8 cellular contexts compared by ENCODE assay signal in genomic region chr5:76402251-76402879, GRCh38. TPM values are rescaled to one million over a fixed set of nuclear protein-coding genes. Genes with fewer than 3 reads are reported as not detected.
A peak's percentile ranks its signal among the peaks of the same experiment; 100 is the strongest.
DNase-seq lines count a peak whose midpoint lies in the region; ATAC-seq and TF ChIP-seq lines count a peak whose summit lies in the region.

No MANE protein-coding gene starts in this region.

- no peak overlapping the region for H4K91ac ChIP-seq in trophoblast cell (ENCODE audit: low read depth, low read length)

- TF ChIP-seq POLR2A in upper lobe of left lung (IDR thresholded peaks at IDR 0.05), result no peak

- ATAC-seq in HG02759 (IDR thresholded peaks at IDR 0.05; ENCODE audit: unreplicated experiment) (peak; percentile 48), upper lobe of left lung (ENCODE audit: low FRiP score in 2 of 2) (peak; percentile 78 to 80)

- H2BK5ac ChIP-seq in trophoblast cell (ENCODE audit: low read depth, low read length, poor library complexity), result no peak overlapping the region

- H3K9me3 ChIP-seq in trophoblast cell (ENCODE audit: insufficient read depth, low read depth, low read length) (peaks cover 5% of the 10 kb centered on the region), upper lobe of left lung (no peaks in the 10 kb centered on the region)

- H3K4me2 ChIP-seq in trophoblast cell (ENCODE audit: low read length), result peak overlapping the region; percentile 92

- H3K27me3 ChIP-seq in trophoblast cell (ENCODE audit: insufficient read depth, low read length) (no peaks in the 10 kb centered on the region), upper lobe of left lung (no peaks in the 10 kb centered on the region)

- peak overlapping the region; percentile 62 for H2AFZ ChIP-seq in trophoblast cell (ENCODE audit: insufficient read depth, low read length, poor library complexity)

- no peak overlapping the region for H3K14ac ChIP-seq in trophoblast cell (ENCODE audit: low read length)

- H3K18ac ChIP-seq in trophoblast cell (ENCODE audit: low read length), result no peak overlapping the region

- H4K8ac ChIP-seq in trophoblast cell (ENCODE audit: low read depth, low read length), result peak overlapping the region; percentile 21

- no peak overlapping the region for H3K4ac ChIP-seq in trophoblast cell (ENCODE audit: low read depth, low read length)

- H4K12ac ChIP-seq in trophoblast cell (ENCODE audit: low read depth, low read length), result no peak overlapping the region

- H3K4me1 ChIP-seq in trophoblast cell (ENCODE audit: control insufficient read depth in 1 of 2, insufficient read depth in 2 of 2, low read length in 2 of 2), result no peaks in the 10 kb centered on the region
- H3K4me1 ChIP-seq in upper lobe of left lung, result peaks cover 0 to 40% (median 31%) of the 10 kb centered on the region in 4 donors

- H3K27ac ChIP-seq in trophoblast cell (ENCODE audit: low read depth, low read length) (no peak overlapping the region), upper lobe of left lung (peak overlapping the region; percentile 69 to 92 (median 86))

- no peak overlapping the region for H3K9ac ChIP-seq in trophoblast cell (ENCODE audit: low read length)

- no peaks in the 10 kb centered on the region for H3K79me2 ChIP-seq in trophoblast cell (ENCODE audit: control insufficient read depth, insufficient read depth, low read length, poor library complexity)

- DNase-seq in GM13976 (ENCODE audit: low spot score), result peak; percentile 85
- peak; percentile 83 for DNase-seq in NK-92 treated with Interleukin-12 subunit alpha and Interleukin-12 subunit beta, amount 100 ng/mL, for 24 hours (lab: John Stamatoyannopoulos, UW)
- DNase-seq in activated T-cell treated with anti-CD3 and anti-CD28 coated beads for 4 hours, result peak; percentile 51
- no peak for DNase-seq in fibroblast of the aortic adventitia (ENCODE audit: low read depth)
- peak; percentile 46 to 67 for DNase-seq in trophoblast cell
- DNase-seq in upper lobe of left lung, result peak; percentile 25 to 64
- DNase-seq in NCI-H2171 (lab: John Stamatoyannopoulos, UW), result no peak

- peak overlapping the region; percentile 64 for H3K4me3 ChIP-seq in fibroblast of the aortic adventitia (ENCODE audit: low read depth, low read length)
- H3K4me3 ChIP-seq in trophoblast cell (ENCODE audit: low read depth, low read length), result no peak overlapping the region
- H3K4me3 ChIP-seq in upper lobe of left lung, result peak overlapping the region in 3 of 4 donors; percentile 69 to 77 (median 76)

- in situ Hi-C loops in GM13976 (cut with MboI; ENCODE audit: low sequenced_read_pairs, unreplicated experiment), result loop anchor here (10.0 kb wide), 1 partner anchor 142 kb away; no protein-coding TSS in a partner anchor

- no peak overlapping the region for H2BK120ac ChIP-seq in trophoblast cell (ENCODE audit: insufficient read depth, low read length, poor library complexity)

- no CpG with 5 or more reads among the region's 24 CpGs for WGBS in trophoblast cell (ENCODE audit: extremely low coverage, insufficient coverage, insufficient read length)
- 0 to 1% methylated on average over 24 of the region's 24 CpGs for whole genome bisulfite sequencing in upper lobe of left lung, 2 donors

- no peak overlapping the region for H2AK5ac ChIP-seq in trophoblast cell (ENCODE audit: low read length)

- H2BK12ac ChIP-seq in trophoblast cell (ENCODE audit: low read length), result no peak overlapping the region

- no peak for TF ChIP-seq CTCF in GM13976 (IDR thresholded peaks at IDR 0.05; ENCODE audit: borderline replicate concordance, control extremely low read depth, extremely low read depth, insufficient read depth, missing control alignments)
- TF ChIP-seq CTCF in fibroblast of the aortic adventitia (IDR thresholded peaks at IDR 0.05; ENCODE audit: insufficient read depth, low read length), result no peak
- no peak for TF ChIP-seq CTCF in upper lobe of left lung (IDR thresholded peaks at IDR 0.05)

- TF ChIP-seq EP300 in upper lobe of left lung (IDR thresholded peaks at IDR 0.05), result no peak

- H3K36me3 ChIP-seq in trophoblast cell (ENCODE audit: control insufficient read depth in 1 of 2, insufficient read depth in 2 of 2, low read length in 2 of 2) (no peaks in the 10 kb centered on the region), upper lobe of left lung (no peaks in the 10 kb centered on the region)

- no peak overlapping the region for H3K23ac ChIP-seq in trophoblast cell (ENCODE audit: low read length)

- H3K79me1 ChIP-seq in trophoblast cell (ENCODE audit: low read length), result no peaks in the 10 kb centered on the region

RNA-seq across cellular contexts. Expression of gene IQGAP2, which starts 0.7 kb away (rescaled TPM):
- total RNA-seq in fibroblast of the aortic adventitia (ENCODE audit: low replicate concordance), result 1.2 and 2.5 TPM in 2 replicates
- polyA plus RNA-seq in trophoblast cell (2013), result 9.5 and 9.6 TPM in 2 replicates
- total RNA-seq in upper lobe of left lung, result 10 to 100 TPM; 24.3 to 57.6 (median 28.9) TPM

Comparison
In these comparisons a context has a peak if more than half of its experiments do, and no peak if none do; other contexts are left out.
1. DNase-seq: peak in GM13976 (single experiment), NK-92 treated with Interleukin-12 subunit alpha and Interleukin-12 subunit beta, amount 100 ng/mL, for 24 hours (single experiment), activated T-cell treated with anti-CD3 and anti-CD28 coated beads for 4 hours (single experiment), trophoblast cell (2 of 2) and upper lobe of left lung (2 of 2); none in fibroblast of the aortic adventitia (single experiment) and NCI-H2171 (single experiment).